10 cellular contexts compared by ENCODE assay signal in genomic region chr5:110414360-110414759, GRCh38.
DNase-seq lines count a peak whose midpoint lies in the region; ATAC-seq, FAIRE-seq and TF ChIP-seq lines count a peak whose summit lies in the region.
"Had no signal": no experiment of that assay in that cellular context is flagged by ENCODE, and none has a peak within 500 bp of the region (broad histone marks: within the 10 kb centered on the region; RNA-seq: fewer than 3 reads in every experiment).

No MANE protein-coding gene starts in this region.

- no peaks in the 10 kb centered on the region for H3K27me3 ChIP-seq in heart right ventricle
- H3K27me3 ChIP-seq in psoas muscle (ENCODE audit: insufficient read depth in 3 of 3, low read length in 2 of 3): no peaks in the 10 kb centered on the region

- intact Hi-C loops in heart right ventricle (cut with DNase I) (no loop called here), left ventricle myocardium superior (cut with micrococcal nuclease) (no loop called here), psoas muscle (cut with DNase I) (no loop called here)

- ATAC-seq in heart right ventricle: no peak
- ATAC-seq in left ventricle myocardium superior: no peak
- ATAC-seq in psoas muscle: no peak

- FAIRE-seq in urothelium cell line (lab: Jason Lieb, UNC): no peak

- H3K4me3 ChIP-seq in heart right ventricle (no peak overlapping the region), NB4 (ENCODE audit: low read depth, low read length) (no peak overlapping the region), fibroblast of pulmonary artery (replicated peaks; ENCODE audit: low read depth, low read length) (no peak overlapping the region), psoas muscle (no peak overlapping the region)

- H3K9me3 ChIP-seq in heart right ventricle: no peaks in the 10 kb centered on the region
- no peaks in the 10 kb centered on the region for H3K9me3 ChIP-seq in psoas muscle

- 53 to 57% methylated on average over 2 of the region's 2 CpGs for WGBS in heart right ventricle, 2 donors
- WGBS in psoas muscle, 3 donors: 58 to 67% (median 64%) methylated on average over 2 of the region's 2 CpGs

- H3K36me3 ChIP-seq in heart right ventricle (no peaks in the 10 kb centered on the region), psoas muscle (ENCODE audit: insufficient read depth in 1 of 2, low read depth in 1 of 2) (no peaks in the 10 kb centered on the region)

- H3K4me1 ChIP-seq in heart right ventricle: no peaks in the 10 kb centered on the region
- no peaks in the 10 kb centered on the region for H3K4me1 ChIP-seq in psoas muscle

- no peak for TF ChIP-seq POLR2A in NB4 (IDR thresholded peaks at IDR 0.05; ENCODE audit: extremely low read depth, insufficient read length)

- peak in 7 of 9 donors; percentile 13 to 48 (median 23) for TF ChIP-seq CTCF in heart right ventricle (IDR thresholded peaks at IDR 0.05)
- TF ChIP-seq CTCF in NB4 (IDR thresholded peaks at IDR 0.05; ENCODE audit: low read depth, low read length): peak; percentile 32
- TF ChIP-seq CTCF in fibroblast of pulmonary artery (IDR thresholded peaks at IDR 0.05; ENCODE audit: low read length, missing control alignments): peak; percentile 45
- no peak for TF ChIP-seq CTCF in psoas muscle (IDR thresholded peaks at IDR 0.05)

- H3K27ac ChIP-seq in heart right ventricle: no peak overlapping the region
- no peak overlapping the region for H3K27ac ChIP-seq in psoas muscle

- no peak for DNase-seq in heart right ventricle
- DNase-seq in left ventricle myocardium superior: no peak
- DNase-seq in NB4 (ENCODE audit: low read depth): peak; percentile 2
- DNase-seq in fibroblast of pulmonary artery (ENCODE audit: low read depth): peak; percentile 23
- DNase-seq in urothelium cell line (ENCODE audit: low spot score): peak; percentile 6
- no peak for DNase-seq in psoas muscle
- DNase-seq in NCI-H1694 (lab: John Stamatoyannopoulos, UW): no peak
- no peak for DNase-seq in C1 segment of cervical spinal cord (lab: John Stamatoyannopoulos, UW)
- DNase-seq: activated B cell treated with CpG ODN at 0.5 μM for 24 hours, DMS79 treated with DMSO at 0.1 percent for 48 hours had no signal

Comparison
In these comparisons a context has a peak if more than half of its experiments do, and no peak if none do; other contexts are left out.
1. DNase-seq: peak in NB4 (single experiment), fibroblast of pulmonary artery (single experiment) and urothelium cell line (single experiment); none in heart right ventricle (0 of 2), left ventricle myocardium superior (single experiment), psoas muscle (0 of 2), NCI-H1694 (single experiment) and C1 segment of cervical spinal cord (0 of 14).